Comparison of ENCODE assay signal across 28 cellular contexts in the genomic region with DNA sequence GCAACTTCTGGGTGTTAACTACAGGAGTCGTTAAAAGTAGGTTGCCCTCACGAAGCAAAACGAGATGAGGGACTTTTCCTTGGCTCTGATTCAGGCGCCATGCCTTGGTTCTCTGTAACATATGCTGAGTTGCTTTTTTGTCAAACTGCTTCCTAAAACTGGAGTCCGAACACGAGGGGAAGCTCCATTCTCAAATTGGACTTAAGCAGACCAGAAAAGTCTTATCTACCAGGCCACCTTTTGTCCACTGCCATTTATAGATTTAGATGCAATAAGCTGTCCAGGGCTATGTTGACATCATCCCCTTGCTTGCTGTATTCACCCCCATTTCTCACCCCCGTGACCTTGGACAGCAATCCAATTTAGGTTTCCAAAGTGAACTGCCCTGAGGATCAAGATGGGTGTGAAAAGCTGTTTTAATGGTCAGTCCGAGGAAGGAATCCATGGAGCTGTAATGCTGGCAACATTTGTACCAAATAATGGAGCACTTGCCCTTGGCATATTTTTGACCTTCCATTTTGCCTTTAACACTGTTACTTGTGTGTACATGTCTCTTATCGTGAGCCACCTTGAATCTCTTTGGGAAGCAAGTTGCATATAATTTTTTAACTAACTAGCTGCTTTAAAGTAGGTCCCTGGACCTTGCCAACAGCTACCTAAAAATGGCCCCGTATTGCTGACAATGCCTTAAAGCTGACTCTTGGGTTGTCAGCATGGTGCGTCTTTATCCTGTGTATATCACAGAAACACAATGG.
"Had no signal": no experiment of that assay in that cellular context is flagged by ENCODE, and none has a peak within 500 bp of the region (broad histone marks: within the 10 kb centered on the region; RNA-seq: fewer than 3 reads in every experiment).

No MANE protein-coding gene starts in this region.

- H3K9me3 Mint-ChIP-seq: activated CD4-positive, alpha-beta T cell treated with anti-CD3 and anti-CD28 coated beads, Interleukin-2, amount 10 ng/mL, durations not matched to agents 7 days and 5 days; activated naive CD4-positive, alpha-beta T cell treated with anti-CD3 and anti-CD28 coated beads, Interleukin-2, amount 10 ng/mL, durations not matched to agents 7 days and 5 days; activated naive CD8-positive, alpha-beta T cell treated with anti-CD3 and anti-CD28 coated beads, Interleukin-2, amount 50 U/mL, for 24 hours; T-helper 2 cell treated with Interferon-gamma antibody and Interleukin-4, amounts not matched to agents 5 μg/mL and 100 μg/mL, for 36 hours had no signal

- H3K4me1 Mint-ChIP-seq: activated CD4-positive, alpha-beta T cell treated with anti-CD3 and anti-CD28 coated beads for 36 hours; activated CD4-positive, alpha-beta T cell treated with anti-CD3 and anti-CD28 coated beads, Interleukin-2, amount 10 ng/mL, durations not matched to agents 7 days and 5 days; activated CD8-positive, alpha-beta memory T cell treated with anti-CD3 and anti-CD28 coated beads, Interleukin-2, amount 10 ng/mL, durations not matched to agents 7 days and 5 days; activated naive CD4-positive, alpha-beta T cell treated with anti-CD3 and anti-CD28 coated beads, Interleukin-2, amount 10 ng/mL, durations not matched to agents 7 days and 5 days; activated naive CD8-positive, alpha-beta T cell treated with anti-CD3 and anti-CD28 coated beads, Interleukin-2, amount 50 U/mL, for 24 hours had no signal

- H3K27ac Mint-ChIP-seq: activated CD4-positive, alpha-beta T cell treated with anti-CD3 and anti-CD28 coated beads for 36 hours; activated CD4-positive, alpha-beta T cell treated with anti-CD3 and anti-CD28 coated beads, Interleukin-2, amount 10 ng/mL, durations not matched to agents 7 days and 5 days; activated CD8-positive, alpha-beta memory T cell treated with anti-CD3 and anti-CD28 coated beads, Interleukin-2, amount 10 ng/mL, durations not matched to agents 7 days and 5 days; activated naive CD4-positive, alpha-beta T cell treated with anti-CD3 and anti-CD28 coated beads, Interleukin-2, amount 10 ng/mL, durations not matched to agents 7 days and 5 days; activated naive CD8-positive, alpha-beta T cell; activated naive CD8-positive, alpha-beta T cell treated with anti-CD3 and anti-CD28 coated beads, Interleukin-2, amount 50 U/mL, for 24 hours; T-helper 2 cell treated with Interferon-gamma antibody and Interleukin-4, amounts not matched to agents 5 μg/mL and 100 μg/mL, for 36 hours; WTC11 had no signal

- H3K4me3 Mint-ChIP-seq: activated CD4-positive, alpha-beta T cell treated with anti-CD3 and anti-CD28 coated beads for 36 hours; activated CD4-positive, alpha-beta T cell treated with anti-CD3 and anti-CD28 coated beads, Interleukin-2, amount 10 ng/mL, durations not matched to agents 7 days and 5 days; activated CD8-positive, alpha-beta memory T cell treated with anti-CD3 and anti-CD28 coated beads, Interleukin-2, amount 10 ng/mL, durations not matched to agents 7 days and 5 days; activated naive CD4-positive, alpha-beta T cell treated with anti-CD3 and anti-CD28 coated beads, Interleukin-2, amount 10 ng/mL, durations not matched to agents 7 days and 5 days; activated naive CD8-positive, alpha-beta T cell; activated naive CD8-positive, alpha-beta T cell treated with anti-CD3 and anti-CD28 coated beads, Interleukin-2, amount 50 U/mL, for 24 hours; T-helper 2 cell treated with Interferon-gamma antibody and Interleukin-4, amounts not matched to agents 5 μg/mL and 100 μg/mL, for 36 hours; WTC11 had no signal

- H3K27ac ChIP-seq: brain microvascular endothelial cell, colonic mucosa, SJCRH30, SK-N-MC had no signal

- H3K27me3 Mint-ChIP-seq: activated CD4-positive, alpha-beta T cell treated with anti-CD3 and anti-CD28 coated beads, Interleukin-2, amount 10 ng/mL, durations not matched to agents 7 days and 5 days; activated CD8-positive, alpha-beta memory T cell treated with anti-CD3 and anti-CD28 coated beads, Interleukin-2, amount 10 ng/mL, durations not matched to agents 7 days and 5 days; activated naive CD4-positive, alpha-beta T cell treated with anti-CD3 and anti-CD28 coated beads, Interleukin-2, amount 10 ng/mL, durations not matched to agents 7 days and 5 days; activated naive CD8-positive, alpha-beta T cell; activated naive CD8-positive, alpha-beta T cell treated with anti-CD3 and anti-CD28 coated beads, Interleukin-2, amount 50 U/mL, for 24 hours had no signal

- H3K36me3 Mint-ChIP-seq: activated CD8-positive, alpha-beta memory T cell treated with anti-CD3 and anti-CD28 coated beads, Interleukin-2, amount 10 ng/mL, durations not matched to agents 7 days and 5 days; activated naive CD4-positive, alpha-beta T cell treated with anti-CD3 and anti-CD28 coated beads, Interleukin-2, amount 10 ng/mL, durations not matched to agents 7 days and 5 days; activated naive CD8-positive, alpha-beta T cell; WTC11 had no signal

- DNase-seq: activated CD4-positive, alpha-beta T cell treated with anti-CD3 and anti-CD28 coated beads for 36 hours; activated CD4-positive, alpha-beta T cell treated with anti-CD3 and anti-CD28 coated beads, Interleukin-2, amount 10 ng/mL, durations not matched to agents 7 days and 5 days; activated CD4-positive, alpha-beta T cell treated with anti-CD3 and anti-CD28 coated beads, Interleukin-2, amount 50 U/mL, for 48 hours; activated CD8-positive, alpha-beta memory T cell treated with anti-CD3 and anti-CD28 coated beads for 24 hours; activated CD8-positive, alpha-beta memory T cell treated with anti-CD3 and anti-CD28 coated beads, Interleukin-2, amount 10 ng/mL, durations not matched to agents 7 days and 5 days; activated CD8-positive, alpha-beta memory T cell treated with anti-CD3 and anti-CD28 coated beads, Interleukin-2, amount 50 U/mL, for 48 hours; activated effector memory CD4-positive, alpha-beta T cell treated with Interleukin-2 at 50 U/mL for 16 hours; activated naive CD4-positive, alpha-beta T cell treated with anti-CD3 and anti-CD28 coated beads, Interleukin-2, amount 10 ng/mL, durations not matched to agents 7 days and 5 days; activated naive CD8-positive, alpha-beta T cell treated with anti-CD3 and anti-CD28 coated beads, Interleukin-2, amount 50 U/mL, for 24 hours; activated T-cell treated with anti-CD3 and anti-CD28 coated beads, Interleukin-2, amount 50 U/mL, for 48 hours; anterior cingulate cortex; brain microvascular endothelial cell; central memory CD4-positive, alpha-beta T cell; colonic mucosa; Karpas-422; KBM-7; NCI-H1105; NCI-H1417 treated with DMSO at 0.1 percent for 48 hours; NCI-H187 treated with DMSO at 0.1 percent for 48 hours; NCI-H2081; NCI-H345; NCI-H524 treated with DMSO at 0.1 percent for 48 hours; SHP77; SJCRH30 had no signal
